In genomic region chr16:1787322-1788094, GRCh38 we compare ENCODE assay signal across 13 cellular contexts. TPM values are rescaled to one million over a fixed set of nuclear protein-coding genes. Genes with fewer than 3 reads are reported as not detected.
DNase-seq lines count a peak whose midpoint lies in the region; ATAC-seq and TF ChIP-seq lines count a peak whose summit lies in the region.
"Had no signal": no experiment of that assay in that cellular context is flagged by ENCODE, and none has a peak within 500 bp of the region (broad histone marks: within the 10 kb centered on the region; RNA-seq: fewer than 3 reads in every experiment).

No MANE protein-coding gene starts in this region.

- 92% methylated on average over 44 of the region's 44 CpGs for WGBS in right cardiac atrium

- ATAC-seq in right cardiac atrium = no peak
- ATAC-seq: gastroesophageal sphincter had no signal

- H3K36me3 ChIP-seq in ascending aorta = peaks cover 37 to 49% of the 10 kb centered on the region in 2 donors

- no peaks in the 10 kb centered on the region for H3K27me3 ChIP-seq in ascending aorta
- H3K27me3 ChIP-seq in right cardiac atrium (ENCODE audit: control insufficient read depth, insufficient read depth) = no peaks in the 10 kb centered on the region
- H3K27me3 ChIP-seq: gastroesophageal sphincter had no signal

- peaks cover 2% of the 10 kb centered on the region for H3K4me1 Mint-ChIP-seq in activated T-helper 2 cell treated with anti-CD3 and anti-CD28 coated beads, Interferon-gamma antibody, Interleukin-2, Interleukin-4, amounts not matched to agents 10 μg/mL and 5 μg/mL and 100 μg/mL, durations not matched to agents 14 hours and 24 hours and 36 hours (ENCODE audit: low read depth)

- H3K4me3 ChIP-seq in ascending aorta (no peak overlapping the region), right cardiac atrium (ENCODE audit: low read length) (no peak overlapping the region)
- H3K4me3 ChIP-seq: gastroesophageal sphincter had no signal

- peaks cover 16% of the 10 kb centered on the region for H3K36me3 Mint-ChIP-seq in activated T-helper 2 cell treated with anti-CD3 and anti-CD28 coated beads, Interferon-gamma antibody, Interleukin-2, Interleukin-4, amounts not matched to agents 10 μg/mL and 5 μg/mL and 100 μg/mL, durations not matched to agents 14 hours and 24 hours and 36 hours (ENCODE audit: low read depth)
- H3K36me3 Mint-ChIP-seq: activated naive CD8-positive, alpha-beta T cell had no signal

- no peak overlapping the region for H3K4me3 Mint-ChIP-seq in activated T-helper 2 cell treated with anti-CD3 and anti-CD28 coated beads, Interferon-gamma antibody, Interleukin-2, Interleukin-4, amounts not matched to agents 10 μg/mL and 5 μg/mL and 100 μg/mL, durations not matched to agents 14 hours and 24 hours and 36 hours (ENCODE audit: low read depth)
- H3K4me3 Mint-ChIP-seq: activated naive CD8-positive, alpha-beta T cell had no signal

- H3K9me3 ChIP-seq in ascending aorta = no peaks in the 10 kb centered on the region
- H3K9me3 ChIP-seq in right cardiac atrium (ENCODE audit: control insufficient read depth, low read length) = no peaks in the 10 kb centered on the region
- H3K9me3 ChIP-seq: gastroesophageal sphincter had no signal

- no peaks in the 10 kb centered on the region for H3K27me3 Mint-ChIP-seq in activated T-helper 2 cell treated with anti-CD3 and anti-CD28 coated beads, Interferon-gamma antibody, Interleukin-2, Interleukin-4, amounts not matched to agents 10 μg/mL and 5 μg/mL and 100 μg/mL, durations not matched to agents 14 hours and 24 hours and 36 hours (ENCODE audit: low read depth)
- H3K27me3 Mint-ChIP-seq: activated naive CD8-positive, alpha-beta T cell had no signal

- no peak overlapping the region for H3K27ac ChIP-seq in ascending aorta
- H3K27ac ChIP-seq in right cardiac atrium (ENCODE audit: low read length) = no peak overlapping the region
- H3K27ac ChIP-seq: gastroesophageal sphincter had no signal

- TF ChIP-seq CTCF in ascending aorta (IDR thresholded peaks at IDR 0.05) = no peak

- no peaks in the 10 kb centered on the region for H3K9me3 Mint-ChIP-seq in activated T-helper 2 cell treated with anti-CD3 and anti-CD28 coated beads, Interferon-gamma antibody, Interleukin-2, Interleukin-4, amounts not matched to agents 10 μg/mL and 5 μg/mL and 100 μg/mL, durations not matched to agents 14 hours and 24 hours and 36 hours

- H3K27ac Mint-ChIP-seq in activated T-helper 2 cell treated with anti-CD3 and anti-CD28 coated beads, Interferon-gamma antibody, Interleukin-2, Interleukin-4, amounts not matched to agents 10 μg/mL and 5 μg/mL and 100 μg/mL, durations not matched to agents 14 hours and 24 hours and 36 hours = no peak overlapping the region
- H3K27ac Mint-ChIP-seq: activated naive CD8-positive, alpha-beta T cell had no signal

- H3K4me1 ChIP-seq in ascending aorta = peaks cover 5 to 15% of the 10 kb centered on the region in 2 donors
- no peaks in the 10 kb centered on the region for H3K4me1 ChIP-seq in right cardiac atrium (ENCODE audit: control insufficient read depth, insufficient read depth, low read length)

- intact Hi-C loops in ascending aorta (cut with DNase I) = no loop called here
- intact Hi-C loops in right cardiac atrium (cut with DNase I) = no loop called here
- intact Hi-C loops in activated T-helper 2 cell treated with anti-CD3 and anti-CD28 coated beads, Interferon-gamma antibody, Interleukin-2, Interleukin-4, amounts not matched to agents 10 μg/mL and 5 μg/mL and 100 μg/mL, durations not matched to agents 14 hours and 24 hours and 36 hours (cut with micrococcal nuclease) = no loop called here

- DNase-seq in ascending aorta (ENCODE audit: low spot score in 2 of 2) = peak; percentile 5 to 59
- DNase-seq in right cardiac atrium = peak in 2 of 3 donors; percentile 51 to 52
- no peak for DNase-seq in SW 1271 (lab: John Stamatoyannopoulos, UW)
- no peak for DNase-seq in activated T-helper 2 cell treated with anti-CD3 and anti-CD28 coated beads, Interferon-gamma antibody, Interleukin-2, Interleukin-4, amounts not matched to agents 10 μg/mL and 5 μg/mL and 100 μg/mL, durations not matched to agents 14 hours and 24 hours and 36 hours (ENCODE audit: low spot score)
- DNase-seq: DMS79, Karpas-422, midbrain, NCI-H146, NCI-H446, substantia nigra had no signal

RNA-seq across cellular contexts. Expression of gene NUBP2, which starts 4.7 kb away (rescaled TPM):
- total RNA-seq in ascending aorta (182 TPM), right cardiac atrium (10 to 100 TPM; 33.1 to 39.1 (median 35.9) TPM)
- 45.3 TPM for polyA plus RNA-seq in right cardiac atrium
- total RNA-seq in activated T-helper 2 cell treated with anti-CD3 and anti-CD28 coated beads, Interferon-gamma antibody, Interleukin-2, Interleukin-4, amounts not matched to agents 10 μg/mL and 5 μg/mL and 100 μg/mL, durations not matched to agents 14 hours and 24 hours and 36 hours = 64.5 and 66.7 TPM in 2 replicates

RNA-seq across cellular contexts. Expression of gene SPSB3, which starts 5.1 kb away (rescaled TPM):
- 159 TPM for total RNA-seq in ascending aorta
- total RNA-seq in right cardiac atrium = 10 to 100 TPM; 24.5 to 41.3 (median 34.1) TPM
- 51.8 TPM for polyA plus RNA-seq in right cardiac atrium
- total RNA-seq in activated T-helper 2 cell treated with anti-CD3 and anti-CD28 coated beads, Interferon-gamma antibody, Interleukin-2, Interleukin-4, amounts not matched to agents 10 μg/mL and 5 μg/mL and 100 μg/mL, durations not matched to agents 14 hours and 24 hours and 36 hours = 27.1 and 28.3 TPM in 2 replicates

RNA-seq across cellular contexts. Expression of gene IGFALS, which starts 6.0 kb away (rescaled TPM):
- total RNA-seq in ascending aorta (not detected), right cardiac atrium (not detected)
- 0.05 TPM for polyA plus RNA-seq in right cardiac atrium
- total RNA-seq in activated T-helper 2 cell treated with anti-CD3 and anti-CD28 coated beads, Interferon-gamma antibody, Interleukin-2, Interleukin-4, amounts not matched to agents 10 μg/mL and 5 μg/mL and 100 μg/mL, durations not matched to agents 14 hours and 24 hours and 36 hours = not detected in 2 replicates
- polyA plus RNA-seq: BJ had no signal

RNA-seq across cellular contexts. Expression of gene MRPS34, which starts 14.6 kb away (rescaled TPM):
- total RNA-seq in ascending aorta (170 TPM), right cardiac atrium (10 to 100 TPM; 53.3 to 80.0 (median 69.1) TPM)
- 91.4 TPM for polyA plus RNA-seq in right cardiac atrium
- total RNA-seq in activated T-helper 2 cell treated with anti-CD3 and anti-CD28 coated beads, Interferon-gamma antibody, Interleukin-2, Interleukin-4, amounts not matched to agents 10 μg/mL and 5 μg/mL and 100 μg/mL, durations not matched to agents 14 hours and 24 hours and 36 hours = 179 and 184 TPM in 2 replicates

RNA-seq across cellular contexts. Expression of gene EME2, which starts 14.9 kb away (rescaled TPM):
- total RNA-seq in ascending aorta (25.3 TPM), right cardiac atrium (10 to 100 TPM in 2 of 4 donors, 1 to 10 TPM in 2; 8.1 to 11.3 (median 9.8) TPM)
- polyA plus RNA-seq in right cardiac atrium = 6.3 TPM
- 26.1 and 26.2 TPM in 2 replicates for total RNA-seq in activated T-helper 2 cell treated with anti-CD3 and anti-CD28 coated beads, Interferon-gamma antibody, Interleukin-2, Interleukin-4, amounts not matched to agents 10 μg/mL and 5 μg/mL and 100 μg/mL, durations not matched to agents 14 hours and 24 hours and 36 hours

Comparison
In these comparisons a context has a peak if more than half of its experiments do, and no peak if none do; other contexts are left out.
1. DNase-seq: peak in ascending aorta (2 of 2) and right cardiac atrium (2 of 3); none in SW 1271 (0 of 2) and activated T-helper 2 cell treated with anti-CD3 and anti-CD28 coated beads, Interferon-gamma antibody, Interleukin-2, Interleukin-4, amounts not matched to agents 10 μg/mL and 5 μg/mL and 100 μg/mL, durations not matched to agents 14 hours and 24 hours and 36 hours (single experiment).